Comparison of ENCODE assay signal across 8 cellular contexts in genomic region chr22:30245985-30246901, GRCh38. TPM values are rescaled to one million over a fixed set of nuclear protein-coding genes. Genes with fewer than 3 reads are reported as not detected.
DNase-seq lines count a peak whose midpoint lies in the region; ATAC-seq, FAIRE-seq and TF ChIP-seq lines count a peak whose summit lies in the region.

LIF (minus strand) TSS chr22:30246759; CDS start chr22:30246695, 64 bp downstream.

- no peaks in the 10 kb centered on the region for H4K20me1 ChIP-seq in hepatocyte (ENCODE audit: insufficient read depth, poor library complexity, severe bottlenecking)

- no peaks in the 10 kb centered on the region for H3K27me3 ChIP-seq in SJSA1 (replicated peaks)
- no peaks in the 10 kb centered on the region for H3K27me3 ChIP-seq in hepatocyte
- no peaks in the 10 kb centered on the region for H3K27me3 ChIP-seq in skeletal muscle satellite cell (ENCODE audit: control insufficient read depth, insufficient read depth, low read length)

- FAIRE-seq in GM12892 (lab: Jason Lieb, UNC), result peak; percentile 42

- no peaks in the 10 kb centered on the region for H3K9me2 ChIP-seq in hepatocyte (replicated peaks; ENCODE audit: insufficient read depth)

- peaks cover 15% of the 10 kb centered on the region for H3K36me3 ChIP-seq in SJSA1
- no peaks in the 10 kb centered on the region for H3K36me3 ChIP-seq in hepatocyte (replicated peaks; ENCODE audit: insufficient read depth, low read depth)
- peaks cover 35% of the 10 kb centered on the region for H3K36me3 ChIP-seq in skeletal muscle satellite cell (ENCODE audit: insufficient read depth, low read length)

- peak within 1 kb of the TSS; percentile 65 for H2AFZ ChIP-seq in hepatocyte

- H3K27ac ChIP-seq in SJSA1, result no peak within 1 kb of the TSS
- peak within 1 kb of the TSS; percentile 89 for H3K27ac ChIP-seq in hepatocyte

- DNase-seq in GM12892 (ENCODE audit: insufficient read length), result peak; percentile 60
- DNase-seq in SJSA1 (ENCODE audit: low read depth in 1 of 2, low spot score in 2 of 2), result no peak
- peak; percentile 41 for DNase-seq in activated naive CD8-positive, alpha-beta T cell treated with anti-CD3 and anti-CD28 coated beads, Interleukin-2, amount 50 U/mL, for 16 hours (ENCODE audit: low read depth, low spot score)
- peak; percentile 73 for DNase-seq in hepatocyte (ENCODE audit: low spot score)
- no peak for DNase-seq in UCSD-AML1 (lab: John Stamatoyannopoulos, UW; ENCODE audit: unreplicated experiment)
- DNase-seq in NCI-H146 treated with DMSO at 0.1 percent for 48 hours (lab: John Stamatoyannopoulos, UW; ENCODE audit: unreplicated experiment), result no peak

- TF ChIP-seq CTCF in hepatocyte (IDR thresholded peaks at IDR 0.05; ENCODE audit: poor library complexity), result peak; percentile 15

- no peak for ATAC-seq in GM18498 (IDR thresholded peaks at IDR 0.05; ENCODE audit: unreplicated experiment)

- H3K79me2 ChIP-seq in hepatocyte, result no peaks in the 10 kb centered on the region

- no peak for TF ChIP-seq POLR2A in GM12892 (IDR thresholded peaks at IDR 0.05; ENCODE audit: low read depth, low read length)

- H3K4me2 ChIP-seq in hepatocyte, result peak within 1 kb of the TSS; percentile 99
- H3K4me2 ChIP-seq in skeletal muscle satellite cell (ENCODE audit: low read length), result peak within 1 kb of the TSS; percentile 90

- H3K4me1 ChIP-seq in SJSA1 (replicated peaks) (peaks cover 49% of the 10 kb centered on the region), hepatocyte (ENCODE audit: insufficient read depth) (peaks cover 33% of the 10 kb centered on the region), skeletal muscle satellite cell (ENCODE audit: control insufficient read depth, insufficient read depth, low read length) (peaks cover 82% of the 10 kb centered on the region)

- H3K9ac ChIP-seq in skeletal muscle satellite cell (ENCODE audit: low read depth, low read length), result peak within 1 kb of the TSS; percentile 96

- H3K4me3 ChIP-seq in SJSA1, result peak within 1 kb of the TSS; percentile 43
- H3K4me3 ChIP-seq in hepatocyte, result peak within 1 kb of the TSS; percentile 76
- H3K4me3 ChIP-seq in skeletal muscle satellite cell (ENCODE audit: low read length), result peak within 1 kb of the TSS; percentile 86

- 1% methylated on average over 44 of the region's 65 CpGs for WGBS in hepatocyte (ENCODE audit: low lambda C conversion rate, missing lambda C conversion rate)

- H3K9me3 ChIP-seq in SJSA1 (replicated peaks) (no peaks in the 10 kb centered on the region), hepatocyte (ENCODE audit: low read depth) (no peaks in the 10 kb centered on the region), skeletal muscle satellite cell (replicated peaks; ENCODE audit: low read length) (no peaks in the 10 kb centered on the region)

RNA-seq across cellular contexts. Expression of gene LIF, which starts in this region (rescaled TPM):
- polyA plus RNA-seq in GM12892 (2012; ENCODE audit: missing spikeins), result 1.2 TPM
- total RNA-seq in SJSA1 (2014; rRNA removed; shearing (Covaris generic)), result 1.4 and 5.5 TPM in 2 replicates
- 13.4 and 21.1 TPM in 2 replicates for total RNA-seq in hepatocyte
- polyA plus RNA-seq in hepatocyte, result 8.2 and 14.8 TPM in 2 replicates
- total RNA-seq in skeletal muscle satellite cell (2012; rRNA removed), result 13.2 and 25.1 TPM in 2 replicates

Comparison
In these comparisons a context has a peak if more than half of its experiments do, and no peak if none do; other contexts are left out.
1. DNase-seq: peak in GM12892 (single experiment), activated naive CD8-positive, alpha-beta T cell treated with anti-CD3 and anti-CD28 coated beads, Interleukin-2, amount 50 U/mL, for 16 hours (single experiment) and hepatocyte (single experiment); none in SJSA1 (0 of 2), UCSD-AML1 (single experiment) and NCI-H146 treated with DMSO at 0.1 percent for 48 hours (single experiment).
2. Peak in every context shown above with its lines, with median percentiles within 50 percentile points of each other: H3K4me3 ChIP-seq.